8 cellular contexts compared by ENCODE assay signal in the genomic region with DNA sequence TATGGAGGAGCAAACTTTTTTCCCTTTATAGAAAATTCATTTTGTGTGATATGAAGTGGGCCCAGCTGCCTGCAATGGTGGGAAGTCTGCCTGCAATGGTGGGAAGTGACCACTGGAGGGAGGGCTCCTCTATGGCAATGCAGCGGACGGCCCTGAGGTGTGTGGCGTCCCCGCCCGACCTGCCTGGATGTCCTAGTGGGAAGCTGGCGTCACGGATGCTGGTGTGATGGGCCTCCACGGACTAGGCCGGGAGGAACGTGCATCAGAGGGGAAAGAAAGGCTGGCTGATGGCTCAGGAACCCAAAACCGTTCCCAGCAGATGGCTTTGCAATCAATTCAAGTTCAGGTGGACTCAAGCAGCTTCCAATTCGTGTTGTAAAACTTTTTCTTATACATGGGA.
DNase-seq lines count a peak whose midpoint lies in the region; ATAC-seq and TF ChIP-seq lines count a peak whose summit lies in the region.

No MANE protein-coding gene starts in this region.

- peak; percentile 85 for TF ChIP-seq CTCF in 22Rv1 (IDR thresholded peaks at IDR 0.05)
- TF ChIP-seq CTCF in astrocyte of the spinal cord (IDR thresholded peaks at IDR 0.05; ENCODE audit: low read depth, low read length) = peak; percentile 85

- H3K4me3 ChIP-seq in astrocyte of the spinal cord (ENCODE audit: low read depth, low read length) = no peak overlapping the region

- no peaks in the 10 kb centered on the region for H3K36me3 Mint-ChIP-seq in T-helper 17 cell (ENCODE audit: low read depth)

- no peaks in the 10 kb centered on the region for H3K9me3 ChIP-seq in T-helper 17 cell (ENCODE audit: control insufficient read depth, low read length, poor library complexity, severe bottlenecking)

- ATAC-seq in GM18498 (IDR thresholded peaks at IDR 0.05; ENCODE audit: unreplicated experiment) (peak; percentile 85), HG03354 (IDR thresholded peaks at IDR 0.05; ENCODE audit: poor library complexity, severe bottlenecking, unreplicated experiment) (peak; percentile 86), T-helper 17 cell (peak; percentile 63)

- H3K27ac ChIP-seq in 22Rv1 = no peak overlapping the region

- in situ Hi-C loops in astrocyte of the spinal cord (cut with HindIII; ENCODE audit: low sequenced_read_pairs) = no loop called here

- H3K4me3 Mint-ChIP-seq in T-helper 17 cell = peak overlapping the region; percentile 31

- peak in 1 of 3 donors; percentile 39 for DNase-seq in T-helper 17 cell
- no peak for DNase-seq in astrocyte of the spinal cord (ENCODE audit: low read depth, low spot score)
- DNase-seq in iPS DF 4.7 (ENCODE audit: extremely low read depth, low spot score) = peak; percentile 19
- peak; percentile 6 to 35 for DNase-seq in stimulated activated CD4-positive, alpha-beta T cell treated with anti-CD3 and anti-CD28 coated beads, Interleukin-1b, Interleukin-23, amount 100 ng/mL, for 1 hour (ENCODE audit: low read depth in 2 of 2)
- DNase-seq in DMS79 treated with DMSO at 0.1 percent for 48 hours (lab: John Stamatoyannopoulos, UW) = no peak

- no peaks in the 10 kb centered on the region for H3K27me3 Mint-ChIP-seq in T-helper 17 cell

- H3K4me1 Mint-ChIP-seq in T-helper 17 cell = peaks cover 13% of the 10 kb centered on the region

- H3K27ac Mint-ChIP-seq in T-helper 17 cell = peak overlapping the region; percentile 84

Comparison
In these comparisons a context has a peak if more than half of its experiments do, and no peak if none do; other contexts are left out.
1. DNase-seq: peak in iPS DF 4.7 (single experiment) and stimulated activated CD4-positive, alpha-beta T cell treated with anti-CD3 and anti-CD28 coated beads, Interleukin-1b, Interleukin-23, amount 100 ng/mL, for 1 hour (2 of 2); none in astrocyte of the spinal cord (single experiment) and DMS79 treated with DMSO at 0.1 percent for 48 hours (single experiment).
2. Peak in every context shown above with its lines, with median percentiles within 50 percentile points of each other: ATAC-seq.